ENCODE assay signal across 27 cellular contexts in genomic region chr14:101734241-101734847, GRCh38. TPM values are rescaled to one million over a fixed set of nuclear protein-coding genes. Genes with fewer than 3 reads are reported as not detected.
A peak's percentile ranks its signal among the peaks of the same experiment; 100 is the strongest.
DNase-seq lines count a peak whose midpoint lies in the region; ATAC-seq and TF ChIP-seq lines count a peak whose summit lies in the region.
"Had no signal": no experiment of that assay in that cellular context is flagged by ENCODE, and none has a peak within 500 bp of the region (broad histone marks: within the 10 kb centered on the region; RNA-seq: fewer than 3 reads in every experiment).

No MANE protein-coding gene starts in this region.

- H3K27ac Mint-ChIP-seq in stimulated activated memory B cell treated with anti-CD40 and anti-IgM and Interleukin-4, amounts not matched to agents 10 μg/mL and 1 μg/mL and 100 μg/mL, for 72 hours, result no peak overlapping the region
- H3K27ac Mint-ChIP-seq in activated naive CD4-positive, alpha-beta T cell treated with anti-CD3 and anti-CD28 coated beads for 36 hours, result no peak overlapping the region
- H3K27ac Mint-ChIP-seq: activated CD4-positive, alpha-beta T cell treated with anti-CD3 and anti-CD28 coated beads, Interleukin-2, amount 10 ng/mL, durations not matched to agents 24 days and 14 days; activated naive CD8-positive, alpha-beta T cell; T-helper 2 cell treated with Interferon-gamma antibody and Interleukin-4, amounts not matched to agents 5 μg/mL and 100 μg/mL, for 36 hours had no signal

- no peaks in the 10 kb centered on the region for H4K20me1 ChIP-seq in BLaER1 treated with 17β-estradiol and CSF1 and Interleukin-3, amounts not matched to agents 10 nM and 100 nM
- H4K20me1 ChIP-seq in osteoblast (ENCODE audit: insufficient read depth, low read length), result no peaks in the 10 kb centered on the region

- intact Hi-C loops in activated naive CD4-positive, alpha-beta T cell treated with anti-CD3 and anti-CD28 coated beads for 36 hours (cut with micrococcal nuclease), result loop anchor here (5.0 kb wide), 1 partner anchor 448 kb away; no protein-coding TSS in a partner anchor

- no peaks in the 10 kb centered on the region for H3K79me2 ChIP-seq in osteoblast (ENCODE audit: insufficient read depth, low read length)
- H3K79me2 ChIP-seq: hepatocyte had no signal

- peak overlapping the region in 9 of 11 experiments; percentile 5 to 32 (median 28); a peak in 14 of 22 replicates for H3K4me2 ChIP-seq in BLaER1 treated with 17β-estradiol and CSF1 and Interleukin-3, amounts not matched to agents 10 nM and 100 nM
- no peak overlapping the region for H3K4me2 ChIP-seq in osteoblast (ENCODE audit: insufficient read depth, low read length)
- H3K4me2 ChIP-seq: hepatocyte had no signal

- TF ChIP-seq CTCF in HEK293 (tag by site-specific recombination; IDR thresholded peaks at IDR 0.05) (no peak), osteoblast (IDR thresholded peaks at IDR 0.05; ENCODE audit: extremely low read depth, low read depth, low read length) (no peak)

- no peak overlapping the region for H3K4me3 Mint-ChIP-seq in stimulated activated memory B cell treated with anti-CD40 and anti-IgM and Interleukin-4, amounts not matched to agents 10 μg/mL and 1 μg/mL and 100 μg/mL, for 72 hours
- no peak overlapping the region for H3K4me3 Mint-ChIP-seq in activated naive CD4-positive, alpha-beta T cell treated with anti-CD3 and anti-CD28 coated beads for 36 hours
- H3K4me3 Mint-ChIP-seq: activated CD4-positive, alpha-beta T cell treated with anti-CD3 and anti-CD28 coated beads, Interleukin-2, amount 10 ng/mL, durations not matched to agents 24 days and 14 days; activated naive CD8-positive, alpha-beta T cell; naive B cell; T-helper 2 cell treated with Interferon-gamma antibody and Interleukin-4, amounts not matched to agents 5 μg/mL and 100 μg/mL, for 36 hours had no signal

- H3K4me3 ChIP-seq in BLaER1 treated with 17β-estradiol and CSF1 and Interleukin-3, amounts not matched to agents 10 nM and 100 nM, result no peak overlapping the region
- H3K4me3 ChIP-seq in HEK293 (ENCODE audit: low read depth, low read length) (no peak overlapping the region), osteoblast (ENCODE audit: insufficient read depth, low read length) (no peak overlapping the region)
- H3K4me3 ChIP-seq: gastrocnemius medialis, GM12878, hepatocyte, skin epidermis, stomach, tibial nerve had no signal

- DNase-seq in ecto neural progenitor cell (ENCODE audit: low spot score) (peak; percentile 34), osteoblast (ENCODE audit: insufficient read length, low spot score, missing footprints) (peak; percentile 38)
- DNase-seq in activated naive CD4-positive, alpha-beta T cell treated with anti-CD3 and anti-CD28 coated beads for 36 hours, result no peak
- DNase-seq: activated CD4-positive, alpha-beta T cell treated with anti-CD3 and anti-CD28 coated beads, Interleukin-2, amount 10 ng/mL, durations not matched to agents 24 days and 14 days; central memory CD4-positive, alpha-beta T cell; dermis blood vessel endothelial cell; gastrocnemius medialis; naive B cell; NCI-H1436 treated with DMSO at 0.1 percent for 48 hours; NCI-H2107; NCI-H446; stomach had no signal

- peak overlapping the region in 3 of 11 experiments; percentile 57 to 80 (median 61); a peak in 4 of 22 replicates for H3K27ac ChIP-seq in BLaER1 treated with 17β-estradiol and CSF1 and Interleukin-3, amounts not matched to agents 10 nM and 100 nM
- no peak overlapping the region for H3K27ac ChIP-seq in HEK293 (ENCODE audit: extremely low read depth, low read depth, low read length)
- no peak overlapping the region for H3K27ac ChIP-seq in osteoblast (ENCODE audit: low read depth, low read length)
- H3K27ac ChIP-seq: C4-2B, gastrocnemius medialis, hepatocyte, HL-60, skin epidermis, stomach, tibial nerve, VCaP had no signal

- peaks cover 2 to 13% (median 5%) of the 10 kb centered on the region in 11 experiments; a peak in 20 of 22 replicates for H3K9me3 ChIP-seq in BLaER1 treated with 17β-estradiol and CSF1 and Interleukin-3, amounts not matched to agents 10 nM and 100 nM (replicated peaks in 1 of 11)
- H3K9me3 ChIP-seq in HEK293 (ENCODE audit: control insufficient read depth, insufficient read depth, low read depth, low read length), result no peaks in the 10 kb centered on the region
- H3K9me3 ChIP-seq in osteoblast (ENCODE audit: low read depth, low read length), result peaks cover 6% of the 10 kb centered on the region
- H3K9me3 ChIP-seq: gastrocnemius medialis, stomach, tibial nerve had no signal

- CTCF ChIA-PET in HEK293 (lab: Yijun Ruan, JAX), result interaction anchor here (0.6 kb wide), 2 partner anchors 170 to 738 kb away, joined by 3 read pairs; no protein-coding TSS in a partner anchor
- CTCF ChIA-PET in activated naive CD4-positive, alpha-beta T cell treated with anti-CD3 and anti-CD28 coated beads for 36 hours (lab: Charles Lee), result interaction anchor here (1.1 to 1.2 kb wide), 2 partner anchors 13 to 27 kb away, joined by 3 read pairs; no protein-coding TSS in a partner anchor

- H3K4me1 Mint-ChIP-seq in stimulated activated memory B cell treated with anti-CD40 and anti-IgM and Interleukin-4, amounts not matched to agents 10 μg/mL and 1 μg/mL and 100 μg/mL, for 72 hours, result peaks cover 12% of the 10 kb centered on the region
- H3K4me1 Mint-ChIP-seq in activated naive CD4-positive, alpha-beta T cell treated with anti-CD3 and anti-CD28 coated beads for 36 hours (ENCODE audit: low read depth), result peaks cover 48% of the 10 kb centered on the region

- no peaks in the 10 kb centered on the region for H3K27me3 ChIP-seq in BLaER1 treated with 17β-estradiol and CSF1 and Interleukin-3, amounts not matched to agents 10 nM and 100 nM
- H3K27me3 ChIP-seq in osteoblast (ENCODE audit: insufficient read depth, low read length), result peaks cover 11% of the 10 kb centered on the region
- H3K27me3 ChIP-seq: hepatocyte had no signal

- peaks cover 29 to 74% (median 62%) of the 10 kb centered on the region in 10 experiments for H3K4me1 ChIP-seq in BLaER1 treated with 17β-estradiol and CSF1 and Interleukin-3, amounts not matched to agents 10 nM and 100 nM
- H3K4me1 ChIP-seq in HEK293 (ENCODE audit: control insufficient read depth, insufficient read depth, low read length) (no peaks in the 10 kb centered on the region), osteoblast (ENCODE audit: insufficient read depth, low read length) (peaks cover 9% of the 10 kb centered on the region)
- H3K4me1 ChIP-seq: gastrocnemius medialis had no signal

- no peaks in the 10 kb centered on the region for H3K9me3 Mint-ChIP-seq in stimulated activated memory B cell treated with anti-CD40 and anti-IgM and Interleukin-4, amounts not matched to agents 10 μg/mL and 1 μg/mL and 100 μg/mL, for 72 hours
- H3K9me3 Mint-ChIP-seq in activated naive CD4-positive, alpha-beta T cell treated with anti-CD3 and anti-CD28 coated beads for 36 hours, result peaks cover 2% of the 10 kb centered on the region

- H3K36me3 Mint-ChIP-seq in stimulated activated memory B cell treated with anti-CD40 and anti-IgM and Interleukin-4, amounts not matched to agents 10 μg/mL and 1 μg/mL and 100 μg/mL, for 72 hours, result no peaks in the 10 kb centered on the region
- no peaks in the 10 kb centered on the region for H3K36me3 Mint-ChIP-seq in activated naive CD4-positive, alpha-beta T cell treated with anti-CD3 and anti-CD28 coated beads for 36 hours (ENCODE audit: low read depth)
- H3K36me3 Mint-ChIP-seq: activated naive CD8-positive, alpha-beta T cell had no signal

- no peak for ATAC-seq in stimulated activated memory B cell treated with anti-CD40 and anti-IgM and Interleukin-4, amounts not matched to agents 10 μg/mL and 1 μg/mL and 100 μg/mL, for 72 hours
- ATAC-seq in HG03045 (IDR thresholded peaks at IDR 0.05; ENCODE audit: unreplicated experiment), result no peak
- ATAC-seq: gastrocnemius medialis, GM12878, left lobe of liver, Right ventricle myocardium inferior had no signal

- no peak overlapping the region for H2AFZ ChIP-seq in osteoblast (ENCODE audit: low read length)
- H2AFZ ChIP-seq: hepatocyte had no signal

- H3K9ac ChIP-seq in BLaER1 treated with 17β-estradiol and CSF1 and Interleukin-3, amounts not matched to agents 10 nM and 100 nM, result no peak overlapping the region

- H3K27me3 Mint-ChIP-seq in stimulated activated memory B cell treated with anti-CD40 and anti-IgM and Interleukin-4, amounts not matched to agents 10 μg/mL and 1 μg/mL and 100 μg/mL, for 72 hours, result peaks cover 27% of the 10 kb centered on the region
- H3K27me3 Mint-ChIP-seq in activated naive CD4-positive, alpha-beta T cell treated with anti-CD3 and anti-CD28 coated beads for 36 hours (ENCODE audit: low read depth), result no peaks in the 10 kb centered on the region
- H3K27me3 Mint-ChIP-seq: activated CD4-positive, alpha-beta T cell treated with anti-CD3 and anti-CD28 coated beads, Interleukin-2, amount 10 ng/mL, durations not matched to agents 24 days and 14 days; activated naive CD8-positive, alpha-beta T cell had no signal

- POLR2A ChIA-PET in HEK293 (lab: Yijun Ruan, JAX), result no interaction called here

- no peaks in the 10 kb centered on the region for H3K36me3 ChIP-seq in BLaER1 treated with 17β-estradiol and CSF1 and Interleukin-3, amounts not matched to agents 10 nM and 100 nM
- H3K36me3 ChIP-seq in HEK293 (ENCODE audit: control insufficient read depth in 2 of 2, insufficient read depth in 1 of 2, low read length in 2 of 2) (no peaks in the 10 kb centered on the region), osteoblast (ENCODE audit: insufficient read depth, low read length) (no peaks in the 10 kb centered on the region)
- H3K36me3 ChIP-seq: gastrocnemius medialis, stomach, tibial nerve had no signal

TF ChIP-seq in HEK293, 187 proteins besides CTCF, POLR2A, EP300 and RAD21:
- no peak for TF ChIP-seq KLF1 (tag by site-specific recombination; IDR thresholded peaks at IDR 0.05)
- no peak for TF ChIP-seq KLF17 (tag by site-specific recombination; IDR thresholded peaks at IDR 0.05)
- TF ChIP-seq ZNF596 (tag by site-specific recombination; IDR thresholded peaks at IDR 0.05), result no peak
- no peak for TF ChIP-seq ZNF621 (tag by site-specific recombination; IDR thresholded peaks at IDR 0.05)
- peak; percentile 41; the same call in 1 of the 2 replicates for TF ChIP-seq EGR2 (tag by site-specific recombination; IDR thresholded peaks at IDR 0.05; ENCODE audit: low read depth)
- peak; percentile 16; the same call in 1 of the 2 replicates for TF ChIP-seq ZFHX2 (tag by site-specific recombination; conservative IDR thresholded peaks at IDR 0.05)

RNA-seq across cellular contexts. Expression of gene PPP2R5C, which starts 27.2 kb away (rescaled TPM):
- 101 and 111 TPM in 2 replicates for total RNA-seq in osteoblast
- 100 to 1,000 TPM; 280 to 294 TPM for total RNA-seq in activated naive CD4-positive, alpha-beta T cell treated with anti-CD3 and anti-CD28 coated beads for 36 hours
